8 cellular contexts compared by ENCODE assay signal in the genomic region with DNA sequence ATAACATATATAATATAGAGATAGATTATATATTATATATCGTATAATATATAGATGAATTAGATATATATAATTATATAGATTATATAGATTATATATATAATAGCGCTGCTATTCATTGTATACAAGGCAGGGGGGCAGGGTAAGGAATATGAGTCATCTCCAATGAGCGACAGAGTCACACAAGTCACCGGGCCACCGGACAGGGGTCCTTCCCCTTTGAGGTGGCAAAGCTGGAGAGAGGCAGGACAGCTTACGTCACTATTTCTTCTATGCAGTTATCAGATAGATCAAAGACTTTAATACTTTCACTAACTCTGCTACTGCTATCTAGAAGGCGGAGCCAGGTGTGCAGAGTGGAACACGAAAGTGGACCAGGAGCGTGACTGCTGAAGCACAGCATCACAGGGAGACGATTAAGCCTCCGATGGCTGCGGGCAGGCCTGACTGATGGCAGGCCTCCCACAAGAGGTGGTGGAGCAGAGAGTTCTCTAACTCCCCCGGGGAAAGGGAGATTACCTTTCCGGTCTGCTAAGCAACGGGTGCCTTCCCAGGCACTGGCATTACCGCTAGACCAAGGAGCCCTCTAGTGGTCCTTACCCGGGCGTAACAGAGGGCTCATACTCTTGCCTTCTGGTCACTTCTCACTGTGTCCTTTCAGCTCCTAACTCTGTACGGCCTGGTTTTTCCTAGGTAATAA.
A peak's percentile ranks its signal among the peaks of the same experiment; 100 is the strongest.
DNase-seq lines count a peak whose midpoint lies in the region; ATAC-seq and TF ChIP-seq lines count a peak whose summit lies in the region.

No MANE protein-coding gene starts in this region.

- H3K27ac ChIP-seq in coronary artery (no peak overlapping the region), substantia nigra (ENCODE audit: low read depth, low read length, poor library complexity, severe bottlenecking) (no peak overlapping the region)

- TF ChIP-seq CTCF in GM12872 (IDR thresholded peaks at IDR 0.05; ENCODE audit: insufficient read depth, low read depth, low read length) = peak; percentile 64
- TF ChIP-seq CTCF in coronary artery (IDR thresholded peaks at IDR 0.05) = no peak

- DNase-seq in NAMALWA (ENCODE audit: low spot score) (peak; percentile 10), kidney glomerular epithelial cell (lab: John Stamatoyannopoulos, UW) (peak; percentile 32), coronary artery (ENCODE audit: low spot score) (no peak), substantia nigra (lab: John Stamatoyannopoulos, UW) (no peak), epidermal melanocyte (ENCODE audit: insufficient read length, low spot score) (no peak)
- no peak for DNase-seq in activated T-cell treated with anti-CD3 and anti-CD28 coated beads, Interleukin-2, amount 50 U/mL, for 1 hour

- H3K4me3 ChIP-seq in coronary artery = no peak overlapping the region

- ATAC-seq in GM21737 (IDR thresholded peaks at IDR 0.05; ENCODE audit: unreplicated experiment) = peak; percentile 61

Comparison
In these comparisons a context has a peak if more than half of its experiments do, and no peak if none do; other contexts are left out.
1. DNase-seq: peak in NAMALWA (single experiment) and kidney glomerular epithelial cell (single experiment); none in activated T-cell treated with anti-CD3 and anti-CD28 coated beads, Interleukin-2, amount 50 U/mL, for 1 hour (single experiment), coronary artery (single experiment), substantia nigra (0 of 49) and epidermal melanocyte (single experiment).